Comparison of ENCODE assay signal across 11 cellular contexts in the genomic region with DNA sequence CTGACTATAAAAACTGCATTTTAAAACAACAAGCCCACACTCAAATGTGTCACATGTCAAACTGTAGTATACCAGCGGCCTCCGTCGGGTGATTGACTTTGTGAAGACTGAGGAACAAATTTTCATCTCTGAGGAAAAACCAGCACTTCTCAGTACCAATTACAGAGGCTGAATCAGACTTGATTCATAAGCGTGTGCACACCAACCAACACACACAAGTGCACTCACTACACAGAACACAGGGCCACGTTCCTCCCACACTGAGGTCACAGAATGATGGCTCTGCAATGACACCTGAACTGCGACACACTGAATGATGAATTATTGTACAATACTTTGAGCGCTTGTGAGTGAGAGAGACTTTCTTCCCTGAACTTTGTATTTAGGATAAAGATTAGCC. TPM values are rescaled to one million over a fixed set of nuclear protein-coding genes. Genes with fewer than 3 reads are reported as not detected.
DNase-seq lines count a peak whose midpoint lies in the region.
"Had no signal": no experiment of that assay in that cellular context is flagged by ENCODE, and none has a peak within 500 bp of the region (broad histone marks: within the 10 kb centered on the region; RNA-seq: fewer than 3 reads in every experiment).

No MANE protein-coding gene starts in this region.

- H3K14ac ChIP-seq in mesenchymal stem cell (ENCODE audit: low read length in 2 of 2), result peak overlapping the region in 1 of 2 experiments; percentile 96

- H3K4me2 ChIP-seq in mesenchymal stem cell (ENCODE audit: low read length, poor library complexity, severe bottlenecking), result no peak overlapping the region

- no peak overlapping the region for H4K91ac ChIP-seq in mesenchymal stem cell (ENCODE audit: low read length)

- peak overlapping the region in 1 of 2 experiments; percentile 70 for H3K18ac ChIP-seq in mesenchymal stem cell (ENCODE audit: low read depth in 1 of 2, low read length in 2 of 2)

- peak overlapping the region; percentile 95 for H3K27ac Mint-ChIP-seq in activated T-helper 2 cell treated with anti-CD3 and anti-CD28 coated beads, Interferon-gamma antibody, Interleukin-2, Interleukin-4, amounts not matched to agents 10 μg/mL and 5 μg/mL and 100 μg/mL, durations not matched to agents 14 hours and 24 hours and 36 hours

- H3K27me3 Mint-ChIP-seq in activated T-helper 2 cell treated with anti-CD3 and anti-CD28 coated beads, Interferon-gamma antibody, Interleukin-2, Interleukin-4, amounts not matched to agents 10 μg/mL and 5 μg/mL and 100 μg/mL, durations not matched to agents 14 hours and 24 hours and 36 hours (ENCODE audit: low read depth), result no peaks in the 10 kb centered on the region

- H2AK5ac ChIP-seq in mesenchymal stem cell (ENCODE audit: low read length, severe bottlenecking), result no peak overlapping the region

- H3K9ac ChIP-seq in mesenchymal stem cell (ENCODE audit: low read length), result peak overlapping the region; percentile 53

- 77% methylated on average over 6 of the region's 7 CpGs for WGBS in mesenchymal stem cell
- WGBS in thymus, result 94% methylated on average over 7 of the region's 7 CpGs

- no peak overlapping the region for H2BK5ac ChIP-seq in mesenchymal stem cell (ENCODE audit: low read depth, low read length, poor library complexity, severe bottlenecking)

- H3K4me1 Mint-ChIP-seq in activated T-helper 2 cell treated with anti-CD3 and anti-CD28 coated beads, Interferon-gamma antibody, Interleukin-2, Interleukin-4, amounts not matched to agents 10 μg/mL and 5 μg/mL and 100 μg/mL, durations not matched to agents 14 hours and 24 hours and 36 hours (ENCODE audit: low read depth), result peaks cover 69% of the 10 kb centered on the region

- peak overlapping the region in 1 of 2 experiments; percentile 7 for H3K4ac ChIP-seq in mesenchymal stem cell (ENCODE audit: low read depth in 1 of 2, low read length in 2 of 2)

- H3K36me3 Mint-ChIP-seq in activated T-helper 2 cell treated with anti-CD3 and anti-CD28 coated beads, Interferon-gamma antibody, Interleukin-2, Interleukin-4, amounts not matched to agents 10 μg/mL and 5 μg/mL and 100 μg/mL, durations not matched to agents 14 hours and 24 hours and 36 hours (ENCODE audit: low read depth), result peaks cover 75% of the 10 kb centered on the region

- H3K79me1 ChIP-seq in mesenchymal stem cell (replicated peaks; ENCODE audit: low read length, poor library complexity, severe bottlenecking), result peaks cover 12% of the 10 kb centered on the region

- H3K4me3 Mint-ChIP-seq in activated T-helper 2 cell treated with anti-CD3 and anti-CD28 coated beads, Interferon-gamma antibody, Interleukin-2, Interleukin-4, amounts not matched to agents 10 μg/mL and 5 μg/mL and 100 μg/mL, durations not matched to agents 14 hours and 24 hours and 36 hours (ENCODE audit: low read depth), result peak overlapping the region; percentile 49

- no peak overlapping the region for H2BK15ac ChIP-seq in mesenchymal stem cell (ENCODE audit: low read depth, poor library complexity, severe bottlenecking)

- peak; percentile 76 for DNase-seq in activated effector memory CD4-positive, alpha-beta T cell treated with anti-CD3 and anti-CD28 coated beads, Interleukin-2, amount 50 U/mL, for 16 hours
- DNase-seq in activated effector memory CD4-positive, alpha-beta T cell treated with Interleukin-2 at 50 U/mL for 16 hours, result no peak
- DNase-seq in activated T-helper 2 cell treated with anti-CD3 and anti-CD28 coated beads, Interferon-gamma antibody, Interleukin-2, Interleukin-4, amounts not matched to agents 10 μg/mL and 5 μg/mL and 100 μg/mL, durations not matched to agents 14 hours and 24 hours and 36 hours (ENCODE audit: low spot score), result no peak
- DNase-seq in mesenchymal stem cell, result peak; percentile 45
- DNase-seq in HuH-7.5 (ENCODE audit: low spot score), result no peak
- no peak for DNase-seq in GOT3 (lab: John Stamatoyannopoulos, UW)
- DNase-seq in AML-193 (lab: John Stamatoyannopoulos, UW), result no peak
- DNase-seq: left cardiac atrium, NCI-H2227 treated with DMSO at 0.1 percent for 48 hours had no signal

- H3K4me3 ChIP-seq in mesenchymal stem cell (ENCODE audit: insufficient read depth in 1 of 2, low read depth in 1 of 2, low read length in 2 of 2) (peak overlapping the region in 1 of 2 experiments; percentile 36), thymus (ENCODE audit: low read length) (no peak overlapping the region)
- H3K4me3 ChIP-seq: thoracic aorta had no signal

- H2BK120ac ChIP-seq in mesenchymal stem cell (ENCODE audit: low read depth, low read length), result no peak overlapping the region

- intact Hi-C loops in activated T-helper 2 cell treated with anti-CD3 and anti-CD28 coated beads, Interferon-gamma antibody, Interleukin-2, Interleukin-4, amounts not matched to agents 10 μg/mL and 5 μg/mL and 100 μg/mL, durations not matched to agents 14 hours and 24 hours and 36 hours (cut with micrococcal nuclease), result loop anchor here (1.0 kb wide), 2 partner anchors 11 to 41 kb away; no protein-coding TSS in a partner anchor

- H3K9me3 ChIP-seq in mesenchymal stem cell (ENCODE audit: control insufficient read depth, low read length) (no peaks in the 10 kb centered on the region), thymus (ENCODE audit: control insufficient read depth) (no peaks in the 10 kb centered on the region)
- H3K9me3 ChIP-seq: thoracic aorta had no signal

- no peak overlapping the region for H3K23ac ChIP-seq in mesenchymal stem cell (ENCODE audit: low read length in 2 of 2)

- H3K36me3 ChIP-seq in mesenchymal stem cell (ENCODE audit: control insufficient read depth in 1 of 2, insufficient read depth in 2 of 2, low read depth in 1 of 2, low read length in 2 of 2) (peaks cover 8 to 14% of the 10 kb centered on the region in 2 experiments), thymus (ENCODE audit: control insufficient read depth, insufficient read depth) (peaks cover 21% of the 10 kb centered on the region)

- H3K4me1 ChIP-seq in mesenchymal stem cell (ENCODE audit: control insufficient read depth, insufficient read depth, low read depth, low read length) (peaks cover 8% of the 10 kb centered on the region), thymus (ENCODE audit: control insufficient read depth, insufficient read depth, low read length) (peaks cover 13% of the 10 kb centered on the region)

- peak overlapping the region; percentile 70 for H3K27ac ChIP-seq in mesenchymal stem cell (ENCODE audit: low read length, poor library complexity, severe bottlenecking)
- H3K27ac ChIP-seq in thymus (ENCODE audit: low read depth), result peak overlapping the region; percentile 13
- H3K27ac ChIP-seq: thoracic aorta had no signal

- H2AFZ ChIP-seq in mesenchymal stem cell (ENCODE audit: low read depth, low read length), result no peak overlapping the region

- H4K8ac ChIP-seq in mesenchymal stem cell (ENCODE audit: low read length), result no peak overlapping the region

- H3K27me3 ChIP-seq in mesenchymal stem cell (ENCODE audit: control insufficient read depth in 1 of 2, insufficient read depth in 1 of 2, low read length in 2 of 2) (no peaks in the 10 kb centered on the region), thymus (ENCODE audit: control insufficient read depth, insufficient read depth) (no peaks in the 10 kb centered on the region)

- H3K9me3 Mint-ChIP-seq in activated T-helper 2 cell treated with anti-CD3 and anti-CD28 coated beads, Interferon-gamma antibody, Interleukin-2, Interleukin-4, amounts not matched to agents 10 μg/mL and 5 μg/mL and 100 μg/mL, durations not matched to agents 14 hours and 24 hours and 36 hours, result peaks cover 8% of the 10 kb centered on the region

- H2BK12ac ChIP-seq in mesenchymal stem cell (ENCODE audit: low read length in 2 of 2), result peak overlapping the region in 1 of 2 experiments; percentile 92

RNA-seq across cellular contexts. Expression of a gene that starts 29.6 kb away (rescaled TPM):
- 227 and 230 TPM in 2 replicates for total RNA-seq in activated T-helper 2 cell treated with anti-CD3 and anti-CD28 coated beads, Interferon-gamma antibody, Interleukin-2, Interleukin-4, amounts not matched to agents 10 μg/mL and 5 μg/mL and 100 μg/mL, durations not matched to agents 14 hours and 24 hours and 36 hours
- polyA plus RNA-seq in mesenchymal stem cell (2013, experiment 1 of 2), result 52.4 TPM
- polyA plus RNA-seq in mesenchymal stem cell (2013, experiment 2 of 2), result 54.0 TPM
- polyA plus RNA-seq in thymus, result 161 TPM

Comparison
In these comparisons a context has a peak if more than half of its experiments do, and no peak if none do; other contexts are left out.
1. DNase-seq: peak in activated effector memory CD4-positive, alpha-beta T cell treated with anti-CD3 and anti-CD28 coated beads, Interleukin-2, amount 50 U/mL, for 16 hours (single experiment) and mesenchymal stem cell (single experiment); none in activated effector memory CD4-positive, alpha-beta T cell treated with Interleukin-2 at 50 U/mL for 16 hours (single experiment), activated T-helper 2 cell treated with anti-CD3 and anti-CD28 coated beads, Interferon-gamma antibody, Interleukin-2, Interleukin-4, amounts not matched to agents 10 μg/mL and 5 μg/mL and 100 μg/mL, durations not matched to agents 14 hours and 24 hours and 36 hours (single experiment), HuH-7.5 (single experiment), GOT3 (single experiment) and AML-193 (0 of 2).